Comparison of ENCODE assay signal across 24 cellular contexts in genomic region chr17:31002047-31002446, GRCh38.
"Had no signal": no experiment of that assay in that cellular context is flagged by ENCODE, and none has a peak within 500 bp of the region (broad histone marks: within the 10 kb centered on the region; RNA-seq: fewer than 3 reads in every experiment).

No MANE protein-coding gene starts in this region.

- H3K27me3 Mint-ChIP-seq: activated CD8-positive, alpha-beta memory T cell treated with anti-CD3 and anti-CD28 coated beads, Interleukin-2, amount 10 ng/mL, durations not matched to agents 7 days and 5 days; activated naive CD8-positive, alpha-beta T cell; naive thymus-derived CD4-positive, alpha-beta T cell; progenitor cell of endocrine pancreas; type B pancreatic cell had no signal

- H3K4me1 Mint-ChIP-seq: mesothelial cell of epicardium, WTC11 had no signal

- ATAC-seq: activated CD8-positive, alpha-beta memory T cell treated with anti-CD3 and anti-CD28 coated beads, Interleukin-2, amount 10 ng/mL, durations not matched to agents 7 days and 5 days; activated CD8-positive, alpha-beta T cell treated with anti-CD3 and anti-CD28 coated beads, Interleukin-2, amount 10 ng/mL, durations not matched to agents 7 days and 5 days; gastrocnemius medialis; left cardiac atrium; naive thymus-derived CD4-positive, alpha-beta T cell; right lobe of liver; stimulated activated effector memory CD8-positive, alpha-beta T cell treated with anti-CD3 and anti-CD28 coated beads, Interleukin-12 subunit alpha, Interleukin-12 subunit beta, amount 100 ng/mL, for 72 hours; WTC11 had no signal

- DNase-seq: activated CD4-positive, alpha-beta T cell treated with anti-CD3 and anti-CD28 coated beads for 1 hour; activated CD8-positive, alpha-beta memory T cell treated with anti-CD3 and anti-CD28 coated beads, Interleukin-2, amount 10 ng/mL, durations not matched to agents 7 days and 5 days; activated CD8-positive, alpha-beta T cell treated with anti-CD3 and anti-CD28 coated beads, Interleukin-2, amount 10 ng/mL, durations not matched to agents 7 days and 5 days; activated naive CD4-positive, alpha-beta T cell; activated T-cell treated with anti-CD3 and anti-CD28 coated beads, Interleukin-2, amount 50 U/mL, for 48 hours; anterior cingulate cortex; dorsolateral prefrontal cortex; gastrocnemius medialis; glutamatergic neuron; left cardiac atrium; mammary epithelial cell; naive thymus-derived CD4-positive, alpha-beta T cell; ovary; right lobe of liver; stimulated activated CD4-positive, alpha-beta T cell treated with anti-CD3 and anti-CD28 coated beads, Interleukin-4, amount 100 ng/mL, for 24 hours; T-helper 2 cell; uterus had no signal

- H3K9me3 Mint-ChIP-seq: mesothelial cell of epicardium; stimulated activated effector memory CD8-positive, alpha-beta T cell treated with anti-CD3 and anti-CD28 coated beads, Interleukin-12 subunit alpha, Interleukin-12 subunit beta, amount 100 ng/mL, for 72 hours; stimulated activated naive CD8-positive, alpha-beta T cell treated with anti-CD3 and anti-CD28 coated beads, Interleukin-15, Interleukin-2, amounts not matched to agents 100 ng/mL and 50 ng/mL, for 24 hours; type B pancreatic cell; WTC11 had no signal

- H3K27ac Mint-ChIP-seq: activated CD8-positive, alpha-beta memory T cell treated with anti-CD3 and anti-CD28 coated beads, Interleukin-2, amount 10 ng/mL, durations not matched to agents 7 days and 5 days; activated CD8-positive, alpha-beta T cell treated with anti-CD3 and anti-CD28 coated beads, Interleukin-2, amount 10 ng/mL, durations not matched to agents 7 days and 5 days; activated naive CD8-positive, alpha-beta T cell; mesothelial cell of epicardium; naive thymus-derived CD4-positive, alpha-beta T cell; progenitor cell of endocrine pancreas; stimulated activated effector memory CD8-positive, alpha-beta T cell treated with anti-CD3 and anti-CD28 coated beads, Interleukin-12 subunit alpha, Interleukin-12 subunit beta, amount 100 ng/mL, for 72 hours; stimulated activated naive CD8-positive, alpha-beta T cell treated with anti-CD3 and anti-CD28 coated beads, Interleukin-15, Interleukin-2, amounts not matched to agents 100 ng/mL and 50 ng/mL, for 24 hours; type B pancreatic cell; WTC11 had no signal

- H3K4me3 Mint-ChIP-seq: activated CD8-positive, alpha-beta memory T cell treated with anti-CD3 and anti-CD28 coated beads, Interleukin-2, amount 10 ng/mL, durations not matched to agents 7 days and 5 days; activated CD8-positive, alpha-beta T cell treated with anti-CD3 and anti-CD28 coated beads, Interleukin-2, amount 10 ng/mL, durations not matched to agents 7 days and 5 days; activated naive CD8-positive, alpha-beta T cell; mesothelial cell of epicardium; naive thymus-derived CD4-positive, alpha-beta T cell; stimulated activated effector memory CD8-positive, alpha-beta T cell treated with anti-CD3 and anti-CD28 coated beads, Interleukin-12 subunit alpha, Interleukin-12 subunit beta, amount 100 ng/mL, for 72 hours; stimulated activated naive CD8-positive, alpha-beta T cell treated with anti-CD3 and anti-CD28 coated beads, Interleukin-15, Interleukin-2, amounts not matched to agents 100 ng/mL and 50 ng/mL, for 24 hours; type B pancreatic cell; WTC11 had no signal
